ENCODE assay signal across 9 cellular contexts in the genomic region with DNA sequence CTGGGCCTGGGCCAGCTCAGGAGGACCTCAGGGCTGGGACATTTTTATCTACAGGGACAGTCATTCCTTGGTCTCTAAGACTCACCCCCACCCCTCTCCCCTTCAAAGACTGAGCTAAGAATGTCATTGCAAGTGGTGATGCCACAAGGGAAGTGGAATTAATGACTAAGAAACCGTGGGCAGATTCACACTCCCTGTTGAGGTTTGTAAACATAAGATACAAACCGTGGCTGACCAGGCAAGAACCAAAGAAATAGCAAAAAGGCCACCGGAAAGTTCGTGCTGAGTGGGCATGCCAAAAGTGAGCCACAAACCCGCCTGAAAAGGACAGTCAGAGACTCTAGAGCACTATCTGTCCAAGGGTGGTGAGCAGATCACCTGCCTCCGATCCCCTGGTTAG. TPM values are rescaled to one million over a fixed set of nuclear protein-coding genes. Genes with fewer than 3 reads are reported as not detected.
DNase-seq lines count a peak whose midpoint lies in the region; ATAC-seq, FAIRE-seq and TF ChIP-seq lines count a peak whose summit lies in the region.
"Had no signal": no experiment of that assay in that cellular context is flagged by ENCODE, and none has a peak within 500 bp of the region (broad histone marks: within the 10 kb centered on the region; RNA-seq: fewer than 3 reads in every experiment).

No MANE protein-coding gene starts in this region.

- no peak overlapping the region for H3K9ac ChIP-seq in liver (ENCODE audit: low read depth in 1 of 2, low read length in 2 of 2)
- H3K9ac ChIP-seq in HepG2 (ENCODE audit: insufficient read depth, low read depth, low read length): no peak overlapping the region

- no peak for TF ChIP-seq CTCF in liver (IDR thresholded peaks at IDR 0.05; ENCODE audit: low read depth, low read length, missing input control)
- no peak for TF ChIP-seq CTCF in HepG2 (CRISPR knock-in tag; IDR thresholded peaks at IDR 0.05)
- TF ChIP-seq CTCF in adrenal gland (IDR thresholded peaks at IDR 0.05): no peak
- TF ChIP-seq CTCF in vagina (IDR thresholded peaks at IDR 0.05): no peak

- DNase-seq in HepG2 (ENCODE audit: low spot score): no peak
- DNase-seq in adrenal gland: peak in 1 of 7 donors; percentile 26
- DNase-seq in medulla oblongata (ENCODE audit: extremely low spot score): peak; percentile 48
- DNase-seq in vagina (ENCODE audit: extremely low spot score in 2 of 2): no peak
- no peak for DNase-seq in activated effector memory CD4-positive, alpha-beta T cell treated with anti-CD3 and anti-CD28 coated beads, Interleukin-2, amount 50 U/mL, for 16 hours
- DNase-seq in GM19238 (ENCODE audit: insufficient read length, low spot score): no peak
- no peak for DNase-seq in hippocampal formation (lab: John Stamatoyannopoulos, UW)
- DNase-seq: NCI-H82 had no signal

- CTCF ChIA-PET in HepG2 (lab: Yijun Ruan, JAX; ENCODE audit: low intra/inter-chr PET ratio, low total read pairs): no interaction called here

- WGBS in liver: 60% methylated on average over 6 of the region's 6 CpGs
- 72% methylated on average over 6 of the region's 6 CpGs for WGBS in HepG2 (ENCODE audit: low lambda C conversion rate)
- 59 to 70% (median 64%) methylated on average over 6 of the region's 6 CpGs for WGBS in adrenal gland, 4 donors

- H3K4me2 ChIP-seq in HepG2 (ENCODE audit: low read depth, low read length): no peak overlapping the region

- TF ChIP-seq POLR2A in HepG2 (IDR thresholded peaks at IDR 0.05; ENCODE audit: insufficient read depth in 1 of 2, low read depth in 2 of 2, low read length in 2 of 2): no peak
- no peak for TF ChIP-seq POLR2A in adrenal gland (IDR thresholded peaks at IDR 0.05)
- TF ChIP-seq POLR2A in vagina (IDR thresholded peaks at IDR 0.05): no peak

- H3K79me2 ChIP-seq in HepG2 (ENCODE audit: insufficient read depth, low read length): no peaks in the 10 kb centered on the region

- peak overlapping the region; percentile 57 to 60 for H3K27ac ChIP-seq in liver (ENCODE audit: low read depth in 1 of 2, low read length in 2 of 2)
- no peak overlapping the region for H3K27ac ChIP-seq in HepG2 (ENCODE audit: extremely low read length, insufficient read depth, low read length)
- peak overlapping the region in 3 of 5 donors; percentile 1 to 84 (median 4) for H3K27ac ChIP-seq in adrenal gland
- H3K27ac ChIP-seq in vagina: peak overlapping the region; percentile 82

- H3K4me1 ChIP-seq in liver (ENCODE audit: control insufficient read depth in 4 of 4, insufficient read depth in 4 of 4, low read length in 3 of 4): peaks cover 19 to 62% (median 46%) of the 10 kb centered on the region in 4 donors
- H3K4me1 ChIP-seq in HepG2 (ENCODE audit: insufficient read depth, low read length): peaks cover 82% of the 10 kb centered on the region
- H3K4me1 ChIP-seq in adrenal gland (replicated peaks in 1 of 2): peaks cover 4 to 50% of the 10 kb centered on the region in 2 donors
- H3K4me1 ChIP-seq in vagina: peaks cover 97% of the 10 kb centered on the region

- H3K27me3 ChIP-seq in liver (ENCODE audit: control insufficient read depth in 4 of 4, insufficient read depth in 4 of 4, low read length in 3 of 4) (no peaks in the 10 kb centered on the region), HepG2 (ENCODE audit: control insufficient read depth in 1 of 2, insufficient read depth in 2 of 2, low read length in 2 of 2) (no peaks in the 10 kb centered on the region), adrenal gland (no peaks in the 10 kb centered on the region), vagina (no peaks in the 10 kb centered on the region)

- H4K20me1 ChIP-seq in HepG2 (ENCODE audit: insufficient read depth, low read length): no peaks in the 10 kb centered on the region

- H3K9me3 ChIP-seq in liver (ENCODE audit: control insufficient read depth in 4 of 4, low read length in 3 of 4): no peaks in the 10 kb centered on the region
- H3K9me3 ChIP-seq in HepG2 (ENCODE audit: low read length): no peaks in the 10 kb centered on the region
- H3K9me3 ChIP-seq in adrenal gland (replicated peaks in 1 of 3): no peaks in the 10 kb centered on the region
- no peaks in the 10 kb centered on the region for H3K9me3 ChIP-seq in vagina

- in situ Hi-C loops in HepG2 (cut with HindIII; ENCODE audit: extremely low pct_ligation_motif_present, low pct_unique_long_range_greater_than_20kb): no loop called here

- POLR2A ChIA-PET in HepG2 (lab: Yijun Ruan, JAX): no interaction called here

- no peak for ATAC-seq in HepG2

- BruUV-seq in HepG2 (replicated peaks; lab: Mats Ljungman, UMichigan): no TSS peak

- no peak for TF ChIP-seq EP300 in HepG2 (IDR thresholded peaks at IDR 0.05; ENCODE audit: low read depth in 2 of 2, low read length in 2 of 2)
- no peak for TF ChIP-seq EP300 in HepG2 (CRISPR knock-in tag; IDR thresholded peaks at IDR 0.05; ENCODE audit: borderline replicate concordance)

- intact Hi-C loops in HepG2 (cut with micrococcal nuclease; ENCODE audit: unreplicated experiment) (no loop called here), adrenal gland (cut with DNase I) (no loop called here), vagina (cut with DNase I) (no loop called here)

- no peak for TF ChIP-seq RAD21 in liver (IDR thresholded peaks at IDR 0.05)
- no peak for TF ChIP-seq RAD21 in HepG2 (CRISPR knock-in tag; IDR thresholded peaks at IDR 0.05)

- no peak for FAIRE-seq in HepG2 (lab: Jason Lieb, UNC)

- no peak overlapping the region for H2AFZ ChIP-seq in HepG2 (ENCODE audit: low read length)

- H3K4me3 ChIP-seq in liver (ENCODE audit: low read depth in 1 of 3, low read length in 3 of 3): no peak overlapping the region
- no peak overlapping the region for H3K4me3 ChIP-seq in HepG2 (replicated peaks in 1 of 3; ENCODE audit: insufficient read depth in 1 of 3, low read depth in 2 of 3, low read length in 3 of 3)
- H3K4me3 ChIP-seq in adrenal gland: no peak overlapping the region
- H3K4me3 ChIP-seq in vagina: no peak overlapping the region

- H3K36me3 ChIP-seq in liver (ENCODE audit: control insufficient read depth in 4 of 4, insufficient read depth in 3 of 4, low read depth in 1 of 4, low read length in 3 of 4) (no peaks in the 10 kb centered on the region), HepG2 (replicated peaks in 1 of 2; ENCODE audit: control insufficient read depth in 1 of 2, insufficient read depth in 2 of 2, low read length in 2 of 2) (no peaks in the 10 kb centered on the region), adrenal gland (replicated peaks in 1 of 2) (no peaks in the 10 kb centered on the region), vagina (no peaks in the 10 kb centered on the region)

TF ChIP-seq in liver, 16 proteins besides CTCF, POLR2A, EP300 and RAD21:
- TF ChIP-seq EGR1 (IDR thresholded peaks at IDR 0.05; ENCODE audit: low read depth in 2 of 2): no peak
TF ChIP-seq in liver: peak in this region for 0.

TF ChIP-seq in HepG2, 621 proteins besides CTCF, POLR2A, EP300 and RAD21 (continues in another document):
- TF ChIP-seq ZNF737 (CRISPR knock-in tag; IDR thresholded peaks at IDR 0.05; ENCODE audit: borderline replicate concordance) (no peak), ARNT (IDR thresholded peaks at IDR 0.05) (no peak), ZNF431 (CRISPR knock-in tag; IDR thresholded peaks at IDR 0.05; ENCODE audit: borderline replicate concordance, low read depth) (no peak)
- TF ChIP-seq, protein P1, sequence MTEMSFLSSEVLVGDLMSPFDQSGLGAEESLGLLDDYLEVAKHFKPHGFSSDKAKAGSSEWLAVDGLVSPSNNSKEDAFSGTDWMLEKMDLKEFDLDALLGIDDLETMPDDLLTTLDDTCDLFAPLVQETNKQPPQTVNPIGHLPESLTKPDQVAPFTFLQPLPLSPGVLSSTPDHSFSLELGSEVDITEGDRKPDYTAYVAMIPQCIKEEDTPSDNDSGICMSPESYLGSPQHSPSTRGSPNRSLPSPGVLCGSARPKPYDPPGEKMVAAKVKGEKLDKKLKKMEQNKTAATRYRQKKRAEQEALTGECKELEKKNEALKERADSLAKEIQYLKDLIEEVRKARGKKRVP (CRISPR knock-in tag; IDR thresholded peaks at IDR 0.05): no peak
- TF ChIP-seq, protein P2, sequence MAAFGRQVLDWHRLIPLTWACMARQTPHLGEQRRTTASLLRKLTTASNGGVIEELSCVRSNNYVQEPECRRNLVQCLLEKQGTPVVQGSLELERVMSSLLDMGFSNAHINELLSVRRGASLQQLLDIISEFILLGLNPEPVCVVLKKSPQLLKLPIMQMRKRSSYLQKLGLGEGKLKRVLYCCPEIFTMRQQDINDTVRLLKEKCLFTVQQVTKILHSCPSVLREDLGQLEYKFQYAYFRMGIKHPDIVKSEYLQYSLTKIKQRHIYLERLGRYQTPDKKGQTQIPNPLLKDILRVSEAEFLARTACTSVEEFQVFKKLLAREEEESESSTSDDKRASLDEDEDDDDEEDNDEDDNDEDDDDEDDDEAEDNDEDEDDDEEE (CRISPR knock-in tag; IDR thresholded peaks at IDR 0.05): no peak

RNA-seq across cellular contexts. Expression of a gene that starts 25.7 kb away (rescaled TPM):
- 1 to 10 TPM; 3.6 to 9.3 TPM for total RNA-seq in liver
- 1 to 10 TPM; 2.5 to 4.1 TPM for polyA plus RNA-seq in liver
- 1.9 and 2.0 TPM in 2 replicates for total RNA-seq in HepG2 (2016; rRNA removed; fragmentation: Illumina TruSeq; extraction: Trizol)
- 0.20 and 1.1 TPM in 2 replicates for total RNA-seq in HepG2 (2016; cell fraction: cytosol; rRNA removed; fragmentation: Illumina TruSeq; extraction: Trizol; ENCODE audit: low read depth)
- total RNA-seq in HepG2 (2016; cell fraction: insoluble cytoplasmic fraction; rRNA removed; fragmentation: Illumina TruSeq; extraction: Trizol): 1.7 and 2.1 TPM in 2 replicates
- total RNA-seq in HepG2 (2016; cell fraction: membrane; rRNA removed; fragmentation: Illumina TruSeq; extraction: Trizol): 1.1 and 1.8 TPM in 2 replicates
- 1.8 and 1.9 TPM in 2 replicates for total RNA-seq in HepG2 (2016; cell fraction: nucleus; rRNA removed; fragmentation: Illumina TruSeq; extraction: Trizol)
- polyA plus RNA-seq in HepG2 (2011; rRNA removed): 0.74 and 1.7 TPM in 2 replicates
- polyA plus RNA-seq in HepG2 (2011; cell fraction: cytosol; rRNA removed): 0.79 and 1.2 TPM in 2 replicates
- polyA plus RNA-seq in HepG2 (2011; cell fraction: nucleus; rRNA removed): 0.69 and 1.3 TPM in 2 replicates
- polyA plus RNA-seq in HepG2 (2012): 0.40 and 1.4 TPM in 2 replicates
- polyA plus RNA-seq in HepG2 (2016; cell fraction: cytosol; fragmentation: Illumina TruSeq; extraction: Trizol; ENCODE audit: low read depth): 0.08 and 0.11 TPM in 2 replicates
- 1.7 TPM in 2 replicates for polyA plus RNA-seq in HepG2 (2016; cell fraction: insoluble cytoplasmic fraction; fragmentation: Illumina TruSeq; extraction: Trizol; ENCODE audit: low read depth)
- polyA plus RNA-seq in HepG2 (2016; cell fraction: membrane; fragmentation: Illumina TruSeq; extraction: Trizol; ENCODE audit: low read depth): 0.32 and 0.37 TPM in 2 replicates
- polyA plus RNA-seq in HepG2 (2016; cell fraction: nucleus; fragmentation: Illumina TruSeq; extraction: Trizol; ENCODE audit: insufficient read depth, low read depth): 1.9 TPM in 2 replicates
- 2.5 and 4.9 TPM in 2 replicates for polyA minus RNA-seq in HepG2 (2011; rRNA and poly(A)+ RNA removed; ENCODE audit: low replicate concordance)
- polyA minus RNA-seq in HepG2 (2011; cell fraction: cytosol; rRNA and poly(A)+ RNA removed): 0.89 and 1.6 TPM in 2 replicates
- polyA minus RNA-seq in HepG2 (2011; cell fraction: nucleus; rRNA and poly(A)+ RNA removed): 1.6 and 2.3 TPM in 2 replicates
- total RNA-seq in adrenal gland: 10 to 100 TPM in 5 of 8 donors, 1 to 10 TPM in 3; 5.8 to 15.1 (median 10.4) TPM
- 1 to 10 TPM; 2.4 to 4.6 (median 3.0) TPM for polyA plus RNA-seq in adrenal gland
- total RNA-seq in vagina: 22.8 TPM
